Comparison of ENCODE assay signal across 2 cellular contexts in genomic region chr12:90250766-90251165, GRCh38.
TF ChIP-seq lines count a peak whose summit lies in the region.

No MANE protein-coding gene starts in this region.

TF ChIP-seq in GM23338, 12 proteins besides CTCF, POLR2A, EP300 and RAD21 (continued from another document):
- TF ChIP-seq, protein P1, sequence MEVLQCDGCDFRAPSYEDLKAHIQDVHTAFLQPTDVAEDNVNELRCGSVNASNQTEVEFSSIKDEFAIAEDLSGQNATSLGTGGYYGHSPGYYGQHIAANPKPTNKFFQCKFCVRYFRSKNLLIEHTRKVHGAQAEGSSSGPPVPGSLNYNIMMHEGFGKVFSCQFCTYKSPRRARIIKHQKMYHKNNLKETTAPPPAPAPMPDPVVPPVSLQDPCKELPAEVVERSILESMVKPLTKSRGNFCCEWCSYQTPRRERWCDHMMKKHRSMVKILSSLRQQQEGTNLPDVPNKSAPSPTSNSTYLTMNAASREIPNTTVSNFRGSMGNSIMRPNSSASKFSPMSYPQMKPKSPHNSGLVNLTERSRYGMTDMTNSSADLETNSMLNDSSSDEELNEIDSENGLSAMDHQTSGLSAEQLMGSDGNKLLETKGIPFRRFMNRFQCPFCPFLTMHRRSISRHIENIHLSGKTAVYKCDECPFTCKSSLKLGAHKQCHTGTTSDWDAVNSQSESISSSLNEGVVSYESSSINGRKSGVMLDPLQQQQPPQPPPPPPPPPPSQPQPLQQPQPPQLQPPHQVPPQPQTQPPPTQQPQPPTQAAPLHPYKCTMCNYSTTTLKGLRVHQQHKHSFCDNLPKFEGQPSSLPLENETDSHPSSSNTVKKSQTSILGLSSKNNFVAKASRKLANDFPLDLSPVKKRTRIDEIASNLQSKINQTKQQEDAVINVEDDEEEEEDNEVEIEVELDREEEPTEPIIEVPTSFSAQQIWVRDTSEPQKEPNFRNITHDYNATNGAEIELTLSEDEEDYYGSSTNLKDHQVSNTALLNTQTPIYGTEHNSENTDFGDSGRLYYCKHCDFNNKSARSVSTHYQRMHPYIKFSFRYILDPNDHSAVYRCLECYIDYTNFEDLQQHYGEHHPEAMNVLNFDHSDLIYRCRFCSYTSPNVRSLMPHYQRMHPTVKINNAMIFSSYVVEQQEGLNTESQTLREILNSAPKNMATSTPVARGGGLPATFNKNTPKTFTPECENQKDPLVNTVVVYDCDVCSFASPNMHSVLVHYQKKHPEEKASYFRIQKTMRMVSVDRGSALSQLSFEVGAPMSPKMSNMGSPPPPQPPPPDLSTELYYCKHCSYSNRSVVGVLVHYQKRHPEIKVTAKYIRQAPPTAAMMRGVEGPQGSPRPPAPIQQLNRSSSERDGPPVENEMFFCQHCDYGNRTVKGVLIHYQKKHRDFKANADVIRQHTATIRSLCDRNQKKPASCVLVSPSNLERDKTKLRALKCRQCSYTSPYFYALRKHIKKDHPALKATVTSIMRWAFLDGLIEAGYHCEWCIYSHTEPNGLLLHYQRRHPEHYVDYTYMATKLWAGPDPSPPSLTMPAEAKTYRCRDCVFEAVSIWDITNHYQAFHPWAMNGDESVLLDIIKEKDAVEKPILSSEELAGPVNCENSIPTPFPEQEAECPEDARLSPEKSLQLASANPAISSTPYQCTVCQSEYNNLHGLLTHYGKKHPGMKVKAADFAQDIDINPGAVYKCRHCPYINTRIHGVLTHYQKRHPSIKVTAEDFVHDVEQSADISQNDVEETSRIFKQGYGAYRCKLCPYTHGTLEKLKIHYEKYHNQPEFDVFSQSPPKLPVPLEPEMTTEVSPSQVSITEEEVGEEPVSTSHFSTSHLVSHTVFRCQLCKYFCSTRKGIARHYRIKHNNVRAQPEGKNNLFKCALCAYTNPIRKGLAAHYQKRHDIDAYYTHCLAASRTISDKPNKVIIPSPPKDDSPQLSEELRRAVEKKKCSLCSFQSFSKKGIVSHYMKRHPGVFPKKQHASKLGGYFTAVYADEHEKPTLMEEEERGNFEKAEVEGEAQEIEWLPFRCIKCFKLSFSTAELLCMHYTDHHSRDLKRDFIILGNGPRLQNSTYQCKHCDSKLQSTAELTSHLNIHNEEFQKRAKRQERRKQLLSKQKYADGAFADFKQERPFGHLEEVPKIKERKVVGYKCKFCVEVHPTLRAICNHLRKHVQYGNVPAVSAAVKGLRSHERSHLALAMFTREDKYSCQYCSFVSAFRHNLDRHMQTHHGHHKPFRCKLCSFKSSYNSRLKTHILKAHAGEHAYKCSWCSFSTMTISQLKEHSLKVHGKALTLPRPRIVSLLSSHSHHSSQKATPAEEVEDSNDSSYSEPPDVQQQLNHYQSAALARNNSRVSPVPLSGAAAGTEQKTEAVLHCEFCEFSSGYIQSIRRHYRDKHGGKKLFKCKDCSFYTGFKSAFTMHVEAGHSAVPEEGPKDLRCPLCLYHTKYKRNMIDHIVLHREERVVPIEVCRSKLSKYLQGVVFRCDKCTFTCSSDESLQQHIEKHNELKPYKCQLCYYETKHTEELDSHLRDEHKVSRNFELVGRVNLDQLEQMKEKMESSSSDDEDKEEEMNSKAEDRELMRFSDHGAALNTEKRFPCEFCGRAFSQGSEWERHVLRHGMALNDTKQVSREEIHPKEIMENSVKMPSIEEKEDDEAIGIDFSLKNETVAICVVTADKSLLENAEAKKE (CRISPR knock-in tag; IDR thresholded peaks at IDR 0.05): no peak
- no peak for TF ChIP-seq ZNF331 (CRISPR knock-in tag; IDR thresholded peaks at IDR 0.05; ENCODE audit: low read depth)
- TF ChIP-seq ZNF114 (CRISPR knock-in tag; IDR thresholded peaks at IDR 0.05): no peak
- TF ChIP-seq, protein P2, sequence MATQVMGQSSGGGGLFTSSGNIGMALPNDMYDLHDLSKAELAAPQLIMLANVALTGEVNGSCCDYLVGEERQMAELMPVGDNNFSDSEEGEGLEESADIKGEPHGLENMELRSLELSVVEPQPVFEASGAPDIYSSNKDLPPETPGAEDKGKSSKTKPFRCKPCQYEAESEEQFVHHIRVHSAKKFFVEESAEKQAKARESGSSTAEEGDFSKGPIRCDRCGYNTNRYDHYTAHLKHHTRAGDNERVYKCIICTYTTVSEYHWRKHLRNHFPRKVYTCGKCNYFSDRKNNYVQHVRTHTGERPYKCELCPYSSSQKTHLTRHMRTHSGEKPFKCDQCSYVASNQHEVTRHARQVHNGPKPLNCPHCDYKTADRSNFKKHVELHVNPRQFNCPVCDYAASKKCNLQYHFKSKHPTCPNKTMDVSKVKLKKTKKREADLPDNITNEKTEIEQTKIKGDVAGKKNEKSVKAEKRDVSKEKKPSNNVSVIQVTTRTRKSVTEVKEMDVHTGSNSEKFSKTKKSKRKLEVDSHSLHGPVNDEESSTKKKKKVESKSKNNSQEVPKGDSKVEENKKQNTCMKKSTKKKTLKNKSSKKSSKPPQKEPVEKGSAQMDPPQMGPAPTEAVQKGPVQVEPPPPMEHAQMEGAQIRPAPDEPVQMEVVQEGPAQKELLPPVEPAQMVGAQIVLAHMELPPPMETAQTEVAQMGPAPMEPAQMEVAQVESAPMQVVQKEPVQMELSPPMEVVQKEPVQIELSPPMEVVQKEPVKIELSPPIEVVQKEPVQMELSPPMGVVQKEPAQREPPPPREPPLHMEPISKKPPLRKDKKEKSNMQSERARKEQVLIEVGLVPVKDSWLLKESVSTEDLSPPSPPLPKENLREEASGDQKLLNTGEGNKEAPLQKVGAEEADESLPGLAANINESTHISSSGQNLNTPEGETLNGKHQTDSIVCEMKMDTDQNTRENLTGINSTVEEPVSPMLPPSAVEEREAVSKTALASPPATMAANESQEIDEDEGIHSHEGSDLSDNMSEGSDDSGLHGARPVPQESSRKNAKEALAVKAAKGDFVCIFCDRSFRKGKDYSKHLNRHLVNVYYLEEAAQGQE (IDR thresholded peaks at IDR 0.05; ENCODE audit: unreplicated experiment): no peak
- no peak for TF ChIP-seq POLR2AphosphoS5 (IDR thresholded peaks at IDR 0.05; ENCODE audit: low read depth)
- TF ChIP-seq STAT1 (IDR thresholded peaks at IDR 0.05; ENCODE audit: unreplicated experiment): no peak
- no peak for TF ChIP-seq EZH2 (IDR thresholded peaks at IDR 0.05; ENCODE audit: low read depth, unreplicated experiment)
- TF ChIP-seq, protein P3, sequence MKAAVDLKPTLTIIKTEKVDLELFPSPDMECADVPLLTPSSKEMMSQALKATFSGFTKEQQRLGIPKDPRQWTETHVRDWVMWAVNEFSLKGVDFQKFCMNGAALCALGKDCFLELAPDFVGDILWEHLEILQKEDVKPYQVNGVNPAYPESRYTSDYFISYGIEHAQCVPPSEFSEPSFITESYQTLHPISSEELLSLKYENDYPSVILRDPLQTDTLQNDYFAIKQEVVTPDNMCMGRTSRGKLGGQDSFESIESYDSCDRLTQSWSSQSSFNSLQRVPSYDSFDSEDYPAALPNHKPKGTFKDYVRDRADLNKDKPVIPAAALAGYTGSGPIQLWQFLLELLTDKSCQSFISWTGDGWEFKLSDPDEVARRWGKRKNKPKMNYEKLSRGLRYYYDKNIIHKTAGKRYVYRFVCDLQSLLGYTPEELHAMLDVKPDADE (IDR thresholded peaks at IDR 0.05): no peak
- no peak for TF ChIP-seq JUNB (IDR thresholded peaks at IDR 0.05; ENCODE audit: unreplicated experiment)

TF ChIP-seq in SK-N-SH, 30 proteins besides CTCF, POLR2A, EP300 and RAD21 (continued from another document):
- TF ChIP-seq TCF12 (IDR thresholded peaks at IDR 0.05): no peak
- TF ChIP-seq RXRA (IDR thresholded peaks at IDR 0.05; ENCODE audit: borderline replicate concordance, low read depth): no peak
- TF ChIP-seq FOSL2 (IDR thresholded peaks at IDR 0.05; ENCODE audit: borderline replicate concordance, low read depth): no peak
- no peak for TF ChIP-seq USF1 (IDR thresholded peaks at IDR 0.05; ENCODE audit: borderline replicate concordance, low read depth)
- TF ChIP-seq NRF1 (IDR thresholded peaks at IDR 0.05; ENCODE audit: low read depth, low read length): no peak
TF ChIP-seq in SK-N-SH: peak in this region for 0.
